In genomic region chr10:132188331-132188730, GRCh38 we compare ENCODE assay signal across 15 cellular contexts. TPM values are rescaled to one million over a fixed set of nuclear protein-coding genes. Genes with fewer than 3 reads are reported as not detected.
A peak's percentile ranks its signal among the peaks of the same experiment; 100 is the strongest.
DNase-seq lines count a peak whose midpoint lies in the region; ATAC-seq and TF ChIP-seq lines count a peak whose summit lies in the region.
"Had no signal": no experiment of that assay in that cellular context is flagged by ENCODE, and none has a peak within 500 bp of the region (broad histone marks: within the 10 kb centered on the region; RNA-seq: fewer than 3 reads in every experiment).

No MANE protein-coding gene starts in this region.

- ATAC-seq in activated CD4-positive, alpha-beta T cell treated with anti-CD3 and anti-CD28 coated beads for 36 hours = no peak
- ATAC-seq: body of pancreas, pancreas had no signal

- in situ Hi-C loops in HAP-1 (cut with MboI; ENCODE audit: low sequenced_read_pairs) (no loop called here), astrocyte of the cerebellum (cut with HindIII; ENCODE audit: low sequenced_read_pairs) (no loop called here)

- POLR2A ChIA-PET in activated CD4-positive, alpha-beta T cell treated with anti-CD3 and anti-CD28 coated beads for 36 hours (lab: Charles Lee) = no interaction called here
- POLR2A ChIA-PET in activated CD4-positive, alpha-beta T cell treated with anti-CD3 and anti-CD28 coated beads, Interleukin-2, amount 10 ng/mL, durations not matched to agents 7 days and 5 days (lab: Charles Lee) = no interaction called here

- no peaks in the 10 kb centered on the region for H3K9me3 Mint-ChIP-seq in activated CD4-positive, alpha-beta T cell treated with anti-CD3 and anti-CD28 coated beads for 36 hours (ENCODE audit: low read depth)
- H3K9me3 Mint-ChIP-seq in activated CD4-positive, alpha-beta T cell treated with anti-CD3 and anti-CD28 coated beads, Interleukin-2, amount 10 ng/mL, durations not matched to agents 7 days and 5 days = peaks cover 5% of the 10 kb centered on the region
- H3K9me3 Mint-ChIP-seq in nephron = no peaks in the 10 kb centered on the region

- peak overlapping the region; percentile 53 for H3K4me3 Mint-ChIP-seq in activated CD4-positive, alpha-beta T cell treated with anti-CD3 and anti-CD28 coated beads for 36 hours
- no peak overlapping the region for H3K4me3 Mint-ChIP-seq in activated CD4-positive, alpha-beta T cell treated with anti-CD3 and anti-CD28 coated beads, Interleukin-2, amount 10 ng/mL, durations not matched to agents 7 days and 5 days
- peak overlapping the region; percentile 79 to 84 (median 82) for H3K4me3 Mint-ChIP-seq in nephron

- H3K36me3 ChIP-seq in HAP-1 (replicated peaks) (no peaks in the 10 kb centered on the region), breast epithelium (no peaks in the 10 kb centered on the region)
- H3K36me3 ChIP-seq: pancreas had no signal

- H3K27me3 Mint-ChIP-seq in activated CD4-positive, alpha-beta T cell treated with anti-CD3 and anti-CD28 coated beads for 36 hours = peaks cover 32% of the 10 kb centered on the region
- H3K27me3 Mint-ChIP-seq in activated CD4-positive, alpha-beta T cell treated with anti-CD3 and anti-CD28 coated beads, Interleukin-2, amount 10 ng/mL, durations not matched to agents 7 days and 5 days = peaks cover 43% of the 10 kb centered on the region
- H3K27me3 Mint-ChIP-seq in nephron (ENCODE audit: low read depth) = peaks cover 59% of the 10 kb centered on the region

- TF ChIP-seq CTCF in astrocyte of the cerebellum (IDR thresholded peaks at IDR 0.05; ENCODE audit: low read depth, low read length, missing control alignments) (no peak), nephron (IDR thresholded peaks at IDR 0.05; ENCODE audit: unreplicated experiment in 3 of 3) (no peak), breast epithelium (IDR thresholded peaks at IDR 0.05) (no peak)

- CTCF ChIA-PET in activated CD4-positive, alpha-beta T cell treated with anti-CD3 and anti-CD28 coated beads for 36 hours (lab: Charles Lee) = interaction anchor here (0.7 kb wide), 1 partner anchor 61 kb away, joined by 3 read pairs; no protein-coding TSS in a partner anchor
- CTCF ChIA-PET in activated CD4-positive, alpha-beta T cell treated with anti-CD3 and anti-CD28 coated beads, Interleukin-2, amount 10 ng/mL, durations not matched to agents 7 days and 5 days (lab: Charles Lee) = interaction anchor here (0.6 kb wide), 1 partner anchor 25 kb away, joined by 3 read pairs; no protein-coding TSS in a partner anchor

- no peak for TF ChIP-seq POLR2A in breast epithelium (IDR thresholded peaks at IDR 0.05)

- peaks cover 3% of the 10 kb centered on the region for H3K4me1 Mint-ChIP-seq in activated CD4-positive, alpha-beta T cell treated with anti-CD3 and anti-CD28 coated beads for 36 hours
- H3K4me1 Mint-ChIP-seq in activated CD4-positive, alpha-beta T cell treated with anti-CD3 and anti-CD28 coated beads, Interleukin-2, amount 10 ng/mL, durations not matched to agents 7 days and 5 days = peaks cover 3% of the 10 kb centered on the region
- peaks cover 26% of the 10 kb centered on the region for H3K4me1 Mint-ChIP-seq in nephron

- H3K27ac Mint-ChIP-seq in activated CD4-positive, alpha-beta T cell treated with anti-CD3 and anti-CD28 coated beads for 36 hours = no peak overlapping the region
- no peak overlapping the region for H3K27ac Mint-ChIP-seq in activated CD4-positive, alpha-beta T cell treated with anti-CD3 and anti-CD28 coated beads, Interleukin-2, amount 10 ng/mL, durations not matched to agents 7 days and 5 days
- H3K27ac Mint-ChIP-seq in nephron = no peak overlapping the region

- H3K27me3 ChIP-seq in HAP-1 (ENCODE audit: low read depth) (peaks cover 3% of the 10 kb centered on the region; the same call in 1 of the 2 replicates), breast epithelium (peaks cover 19 to 37% of the 10 kb centered on the region in 2 donors)

- H3K4me1 ChIP-seq in HAP-1 (no peaks in the 10 kb centered on the region), breast epithelium (peaks cover 3 to 14% of the 10 kb centered on the region in 2 donors)

- no peak overlapping the region for H3K27ac ChIP-seq in breast epithelium
- H3K27ac ChIP-seq: body of pancreas, pancreas had no signal

- intact Hi-C loops in activated CD4-positive, alpha-beta T cell treated with anti-CD3 and anti-CD28 coated beads for 36 hours (cut with DNase I, micrococcal nuclease) = no loop called here
- intact Hi-C loops in breast epithelium (cut with DNase I; ENCODE audit: low total_unique reads) = no loop called here

- DNase-seq in activated CD4-positive, alpha-beta T cell treated with anti-CD3 and anti-CD28 coated beads for 36 hours = no peak
- no peak for DNase-seq in activated CD4-positive, alpha-beta T cell treated with anti-CD3 and anti-CD28 coated beads, Interleukin-2, amount 10 ng/mL, durations not matched to agents 7 days and 5 days
- DNase-seq in HAP-1 (ENCODE audit: low spot score in 2 of 2) (no peak), astrocyte of the cerebellum (ENCODE audit: low read depth) (no peak), NCI-H1092 (lab: John Stamatoyannopoulos, UW) (no peak), breast epithelium (ENCODE audit: low spot score in 2 of 2) (no peak)
- DNase-seq in activated CD4-positive, CD25-positive, alpha-beta regulatory T cell treated with anti-CD3 and anti-CD28 coated beads, Interleukin-2, amount 50 U/mL, for 72 hours = no peak
- DNase-seq: body of pancreas; DND-41; effector memory CD4-positive, alpha-beta T cell; NCI-H2081; NCI-H774 had no signal

- no peaks in the 10 kb centered on the region for H3K9me3 ChIP-seq in HAP-1
- H3K9me3 ChIP-seq in breast epithelium = no peaks in the 10 kb centered on the region
- H3K9me3 ChIP-seq: A549, body of pancreas, pancreas had no signal

- H3K4me3 ChIP-seq in HAP-1 (peak overlapping the region; percentile 49), astrocyte of the cerebellum (ENCODE audit: low read depth, low read length) (peak overlapping the region; percentile 54), breast epithelium (no peak overlapping the region)
- H3K4me3 ChIP-seq: body of pancreas had no signal

- H3K36me3 Mint-ChIP-seq in activated CD4-positive, alpha-beta T cell treated with anti-CD3 and anti-CD28 coated beads for 36 hours (ENCODE audit: low read depth) = no peaks in the 10 kb centered on the region
- no peaks in the 10 kb centered on the region for H3K36me3 Mint-ChIP-seq in activated CD4-positive, alpha-beta T cell treated with anti-CD3 and anti-CD28 coated beads, Interleukin-2, amount 10 ng/mL, durations not matched to agents 7 days and 5 days (ENCODE audit: low read depth)
- peaks cover 26% of the 10 kb centered on the region for H3K36me3 Mint-ChIP-seq in nephron (ENCODE audit: low read depth)

RNA-seq across cellular contexts. Expression of gene DPYSL4, which starts 1.6 kb away (rescaled TPM):
- 10 to 100 TPM; 15.0 to 15.2 TPM for total RNA-seq in activated CD4-positive, alpha-beta T cell treated with anti-CD3 and anti-CD28 coated beads for 36 hours
- total RNA-seq in activated CD4-positive, alpha-beta T cell treated with anti-CD3 and anti-CD28 coated beads, Interleukin-2, amount 10 ng/mL, durations not matched to agents 7 days and 5 days = 1 to 10 TPM; 1.2 to 1.6 TPM
- 1 to 10 TPM; 1.9 to 2.3 (median 2.1) TPM for total RNA-seq in breast epithelium

Comparison
In these comparisons a context has a peak if more than half of its experiments do, and no peak if none do; other contexts are left out.
1. RNA of gene DPYSL4, which starts 1.6 kb away (total RNA-seq): 15.0 to 15.2 TPM in activated CD4-positive, alpha-beta T cell treated with anti-CD3 and anti-CD28 coated beads for 36 hours; 1.9 to 2.3 TPM in breast epithelium and 1.2 to 1.6 TPM in activated CD4-positive, alpha-beta T cell treated with anti-CD3 and anti-CD28 coated beads, Interleukin-2, amount 10 ng/mL, durations not matched to agents 7 days and 5 days; every median in the first group is over 4 times any median in the second.
2. H3K4me3 ChIP-seq: peak in HAP-1 (single experiment) and astrocyte of the cerebellum (single experiment); none in breast epithelium (0 of 3).